ENCODE assay signal across 25 cellular contexts in the genomic region with DNA sequence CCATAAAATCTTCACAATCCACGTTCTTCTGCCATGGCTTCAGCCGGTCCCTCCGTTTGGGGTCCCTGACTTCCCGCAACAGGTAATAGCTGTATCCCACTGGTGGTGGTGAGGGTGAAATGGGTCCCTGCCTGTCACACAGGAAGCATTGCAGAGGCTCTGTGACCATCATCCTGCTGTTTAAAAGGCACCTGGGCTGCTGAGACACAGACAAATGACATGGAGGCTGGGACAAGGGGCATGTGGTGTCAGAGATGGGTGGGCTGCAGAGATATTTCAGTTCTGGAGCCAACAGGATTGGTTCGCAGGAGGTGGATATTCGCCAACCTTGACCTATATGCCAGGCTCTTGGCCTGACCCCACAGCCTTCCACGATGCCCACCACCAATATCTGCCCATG.
"Had no signal": no experiment of that assay in that cellular context is flagged by ENCODE, and none has a peak within 500 bp of the region (broad histone marks: within the 10 kb centered on the region; RNA-seq: fewer than 3 reads in every experiment).

No MANE protein-coding gene starts in this region.

- H3K27me3 ChIP-seq: brain microvascular endothelial cell, cardiac muscle cell had no signal

- H3K4me3 ChIP-seq: cardiac muscle cell, K562 had no signal

- DNase-seq: activated B cell treated with CpG ODN at 0.5 μM for 24 hours; activated CD4-positive, alpha-beta T cell treated with anti-CD3 and anti-CD28 coated beads for 1 hour; activated CD4-positive, alpha-beta T cell treated with anti-CD3 and anti-CD28 coated beads, Interleukin-2, amount 10 ng/mL, durations not matched to agents 24 days and 14 days; activated CD4-positive, alpha-beta T cell treated with anti-CD3 and anti-CD28 coated beads, Interleukin-2, amount 50 U/mL, for 48 hours; activated gamma-delta T cell treated with Interleukin-2 at 50 U/mL for 16 hours; activated naive CD4-positive, alpha-beta T cell treated with anti-CD3 and anti-CD28 coated beads, Interleukin-2, amount 10 ng/mL, durations not matched to agents 7 days and 5 days; activated naive CD8-positive, alpha-beta T cell treated with anti-CD3 and anti-CD28 coated beads for 36 hours; activated T-cell treated with anti-CD3 and anti-CD28 coated beads, Interleukin-2, amount 50 U/mL, for 24 hours; brain microvascular endothelial cell; Karpas-422; MM.1S; NCI-H1105 treated with DMSO at 0.1 percent for 48 hours; NCI-H1436 treated with DMSO at 0.1 percent for 48 hours; NCI-H187; NCI-H2081 treated with DMSO at 0.1 percent for 48 hours; NCI-H2171; NCI-H2227 treated with DMSO at 0.1 percent for 48 hours; NCI-H446 treated with DMSO at 0.1 percent for 48 hours; NCI-H526; NCI-H82; SIG-M5; T-helper 17 cell; T-helper 9 cell had no signal

- H3K36me3 ChIP-seq: brain microvascular endothelial cell, cardiac muscle cell had no signal

- H3K27ac ChIP-seq: brain microvascular endothelial cell, cardiac muscle cell had no signal
